ENCODE assay signal across 1 cellular context in genomic region chr1:196410768-196411167, GRCh38.
TF ChIP-seq lines count a peak whose summit lies in the region.

No MANE protein-coding gene starts in this region.

TF ChIP-seq in K562, 482 proteins besides CTCF, POLR2A, EP300 and RAD21 (continued from another document):
- TF ChIP-seq, protein P1, sequence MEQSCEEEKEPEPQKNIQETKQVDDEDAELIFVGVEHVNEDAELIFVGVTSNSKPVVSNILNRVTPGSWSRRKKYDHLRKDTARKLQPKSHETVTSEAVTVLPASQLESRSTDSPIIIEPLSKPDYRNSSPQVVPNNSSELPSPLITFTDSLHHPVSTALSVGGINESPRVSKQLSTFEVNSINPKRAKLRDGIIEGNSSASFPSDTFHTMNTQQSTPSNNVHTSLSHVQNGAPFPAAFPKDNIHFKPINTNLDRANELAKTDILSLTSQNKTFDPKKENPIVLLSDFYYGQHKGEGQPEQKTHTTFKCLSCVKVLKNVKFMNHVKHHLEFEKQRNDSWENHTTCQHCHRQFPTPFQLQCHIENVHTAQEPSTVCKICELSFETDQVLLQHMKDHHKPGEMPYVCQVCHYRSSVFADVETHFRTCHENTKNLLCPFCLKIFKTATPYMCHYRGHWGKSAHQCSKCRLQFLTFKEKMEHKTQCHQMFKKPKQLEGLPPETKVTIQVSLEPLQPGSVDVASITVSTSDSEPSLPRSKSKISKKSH (CRISPR knock-in tag; IDR thresholded peaks at IDR 0.05): no peak
